In the genomic region with DNA sequence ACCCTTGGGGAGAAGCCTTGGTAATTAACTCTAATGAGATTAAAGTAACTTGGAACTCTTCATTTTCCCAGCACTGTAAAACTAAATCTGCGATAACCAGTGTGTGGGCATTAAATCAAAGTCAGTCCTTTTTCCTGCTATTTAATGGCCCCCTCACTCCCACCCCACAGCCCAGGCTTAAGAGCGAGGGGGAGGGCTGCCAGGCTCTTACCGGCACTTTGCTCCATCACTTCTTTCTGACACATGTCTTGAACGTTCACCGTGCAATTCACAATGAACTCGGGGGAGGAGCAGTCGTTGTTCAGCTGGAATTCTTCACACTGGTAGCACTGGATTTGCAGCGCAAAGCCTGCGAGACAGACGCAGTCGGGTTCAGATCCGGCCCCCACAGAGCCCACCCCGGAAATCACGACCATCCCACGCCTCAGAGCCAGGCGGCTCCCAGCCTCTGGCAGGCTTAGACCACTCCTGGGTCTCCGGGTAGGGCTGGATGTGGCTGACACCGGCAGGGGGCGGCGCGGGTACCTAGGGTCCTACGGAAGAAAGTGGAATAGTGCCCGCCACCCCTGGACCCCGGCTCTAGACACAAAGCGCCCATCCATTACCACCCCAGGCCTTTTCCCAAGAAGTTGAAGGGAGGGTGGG, we compare ENCODE assay signal across 11 cellular contexts. TPM values are rescaled to one million over a fixed set of nuclear protein-coding genes. Genes with fewer than 3 reads are reported as not detected.
DNase-seq lines count a peak whose midpoint lies in the region; ATAC-seq and TF ChIP-seq lines count a peak whose summit lies in the region.
"Had no signal": no experiment of that assay in that cellular context is flagged by ENCODE, and none has a peak within 500 bp of the region (broad histone marks: within the 10 kb centered on the region; RNA-seq: fewer than 3 reads in every experiment).

No MANE protein-coding gene starts in this region.

- H3K27me3 ChIP-seq in mammary epithelial cell (ENCODE audit: insufficient read depth, low read length), result peaks cover 26% of the 10 kb centered on the region
- peaks cover 5 to 47% of the 10 kb centered on the region in 2 experiments for H3K27me3 ChIP-seq in mesenchymal stem cell (ENCODE audit: control insufficient read depth in 1 of 2, insufficient read depth in 1 of 2, low read length in 2 of 2)

- H4K20me1 ChIP-seq in mammary epithelial cell (ENCODE audit: insufficient read depth, low read length), result no peaks in the 10 kb centered on the region

- H3K9ac ChIP-seq in mammary epithelial cell (ENCODE audit: insufficient read depth, low read length) (no peak overlapping the region), mesenchymal stem cell (ENCODE audit: low read length) (no peak overlapping the region)

- H2BK15ac ChIP-seq in mesenchymal stem cell (ENCODE audit: low read depth, poor library complexity, severe bottlenecking), result no peak overlapping the region

- peak overlapping the region; percentile 92 for H3K4me2 ChIP-seq in mammary epithelial cell (ENCODE audit: insufficient read depth, low read depth, low read length)
- peak overlapping the region; percentile 99 for H3K4me2 ChIP-seq in mesenchymal stem cell (ENCODE audit: low read length, poor library complexity, severe bottlenecking)

- peak overlapping the region in 1 of 2 experiments; percentile 7 for H3K18ac ChIP-seq in mesenchymal stem cell (ENCODE audit: low read depth in 1 of 2, low read length in 2 of 2)

- no peak overlapping the region for H4K8ac ChIP-seq in mesenchymal stem cell (ENCODE audit: low read length)

- no peaks in the 10 kb centered on the region for H3K36me3 ChIP-seq in mammary epithelial cell (ENCODE audit: insufficient read depth, low read length)
- no peaks in the 10 kb centered on the region for H3K36me3 ChIP-seq in mesenchymal stem cell (ENCODE audit: control insufficient read depth in 1 of 2, insufficient read depth in 2 of 2, low read depth in 1 of 2, low read length in 2 of 2)
- H3K36me3 ChIP-seq: colonic mucosa had no signal

- H3K14ac ChIP-seq in mesenchymal stem cell (ENCODE audit: low read length in 2 of 2), result peak overlapping the region in 1 of 2 experiments; percentile 22

- no peak overlapping the region for H3K4me3 ChIP-seq in mammary epithelial cell (replicated peaks in 1 of 3; ENCODE audit: insufficient read depth in 1 of 3, low read depth in 2 of 3, low read length in 3 of 3)
- peak overlapping the region in 1 of 2 experiments; percentile 38 for H3K4me3 ChIP-seq in mesenchymal stem cell (ENCODE audit: insufficient read depth in 1 of 2, low read depth in 1 of 2, low read length in 2 of 2)

- in situ Hi-C loops in Caki2 (cut with HindIII; ENCODE audit: low pct_unique_long_range_greater_than_20kb, low sequenced_read_pairs), result no loop called here
- in situ Hi-C loops in mammary epithelial cell (cut with MboI; ENCODE audit: low sequenced_read_pairs in 2 of 2), result no loop called here

- ATAC-seq in GM18858 (IDR thresholded peaks at IDR 0.05; ENCODE audit: unreplicated experiment), result no peak
- ATAC-seq in activated CD8-positive, alpha-beta memory T cell treated with anti-CD3 and anti-CD28 coated beads, Interleukin-2, amount 10 ng/mL, durations not matched to agents 7 days and 5 days, result no peak

- peak in 1 of 2 donors; percentile 23 for TF ChIP-seq CTCF in mammary epithelial cell (conservative IDR thresholded peaks at IDR 0.05 in 1 of 2, IDR thresholded peaks at IDR 0.05 in 1 of 2; ENCODE audit: extremely low read depth in 1 of 2, insufficient read depth in 1 of 2, low read depth in 1 of 2, low read length in 2 of 2)

- H3K4me3 Mint-ChIP-seq in activated CD8-positive, alpha-beta memory T cell treated with anti-CD3 and anti-CD28 coated beads, Interleukin-2, amount 10 ng/mL, durations not matched to agents 7 days and 5 days, result no peak overlapping the region

- H2AFZ ChIP-seq in mammary epithelial cell (ENCODE audit: low read depth, low read length), result no peak overlapping the region
- no peak overlapping the region for H2AFZ ChIP-seq in mesenchymal stem cell (ENCODE audit: low read depth, low read length)

- dilution Hi-C loops in mammary epithelial cell (cut with HindIII; ENCODE audit: low sequenced_read_pairs), result no loop called here

- H3K27ac ChIP-seq in mammary epithelial cell (ENCODE audit: insufficient read depth, low read depth, low read length) (no peak overlapping the region), mesenchymal stem cell (ENCODE audit: low read length, poor library complexity, severe bottlenecking) (no peak overlapping the region)
- H3K27ac ChIP-seq: colonic mucosa had no signal

- peaks cover 2% of the 10 kb centered on the region for H3K36me3 Mint-ChIP-seq in activated CD8-positive, alpha-beta memory T cell treated with anti-CD3 and anti-CD28 coated beads, Interleukin-2, amount 10 ng/mL, durations not matched to agents 7 days and 5 days

- H3K27me3 Mint-ChIP-seq in activated CD8-positive, alpha-beta memory T cell treated with anti-CD3 and anti-CD28 coated beads, Interleukin-2, amount 10 ng/mL, durations not matched to agents 7 days and 5 days, result peaks cover 32% of the 10 kb centered on the region

- no peak overlapping the region for H3K27ac Mint-ChIP-seq in activated CD8-positive, alpha-beta memory T cell treated with anti-CD3 and anti-CD28 coated beads, Interleukin-2, amount 10 ng/mL, durations not matched to agents 7 days and 5 days

- no peaks in the 10 kb centered on the region for H3K4me1 Mint-ChIP-seq in activated CD8-positive, alpha-beta memory T cell treated with anti-CD3 and anti-CD28 coated beads, Interleukin-2, amount 10 ng/mL, durations not matched to agents 7 days and 5 days

- H4K91ac ChIP-seq in mesenchymal stem cell (ENCODE audit: low read length), result no peak overlapping the region

- no peak overlapping the region for H2BK5ac ChIP-seq in mesenchymal stem cell (ENCODE audit: low read depth, low read length, poor library complexity, severe bottlenecking)

- H2BK12ac ChIP-seq in mesenchymal stem cell (ENCODE audit: low read length in 2 of 2), result no peak overlapping the region

- no peak overlapping the region for H2BK120ac ChIP-seq in mesenchymal stem cell (ENCODE audit: low read depth, low read length)

- no TSS peak for BruUV-seq in mammary epithelial cell (replicated peaks; lab: Mats Ljungman, UMichigan)

- H3K79me1 ChIP-seq in mesenchymal stem cell (replicated peaks; ENCODE audit: low read length, poor library complexity, severe bottlenecking), result peaks cover 10% of the 10 kb centered on the region

- no peak overlapping the region for H3K23ac ChIP-seq in mesenchymal stem cell (ENCODE audit: low read length in 2 of 2)

- no peak overlapping the region for H2AK5ac ChIP-seq in mesenchymal stem cell (ENCODE audit: low read length, severe bottlenecking)

- no peaks in the 10 kb centered on the region for H3K9me3 ChIP-seq in mammary epithelial cell (replicated peaks; ENCODE audit: insufficient read depth, low read length)
- H3K9me3 ChIP-seq in mesenchymal stem cell (ENCODE audit: control insufficient read depth, low read length), result no peaks in the 10 kb centered on the region
- H3K9me3 ChIP-seq: colonic mucosa had no signal

- no peaks in the 10 kb centered on the region for H3K79me2 ChIP-seq in mammary epithelial cell (ENCODE audit: insufficient read depth, low read length)

- whole genome bisulfite sequencing in mammary epithelial cell (ENCODE audit: low coverage, missing lambda C conversion rate), result 20% methylated on average over 14 of the region's 25 CpGs
- 16% methylated on average over 16 of the region's 25 CpGs for WGBS in mesenchymal stem cell

- peaks cover 33% of the 10 kb centered on the region for H3K4me1 ChIP-seq in mammary epithelial cell (ENCODE audit: insufficient read depth, low read length)
- peaks cover 30% of the 10 kb centered on the region for H3K4me1 ChIP-seq in mesenchymal stem cell (ENCODE audit: control insufficient read depth, insufficient read depth, low read depth, low read length)

- no peak overlapping the region for H3K4ac ChIP-seq in mesenchymal stem cell (ENCODE audit: low read depth in 1 of 2, low read length in 2 of 2)

- DNase-seq in Caki2 (ENCODE audit: low read depth) (peak; percentile 64), NCI-H1092 treated with DMSO at 0.1 percent for 48 hours (lab: John Stamatoyannopoulos, UW) (peak; percentile 38), mammary epithelial cell (no peak), mesenchymal stem cell (peak; percentile 7), cerebellar nuclear complex (lab: John Stamatoyannopoulos, UW) (no peak), NCI-H2107 treated with DMSO at 0.1 percent for 48 hours (lab: John Stamatoyannopoulos, UW; ENCODE audit: unreplicated experiment) (no peak)
- DNase-seq in activated CD8-positive, alpha-beta memory T cell treated with anti-CD3 and anti-CD28 coated beads, Interleukin-2, amount 10 ng/mL, durations not matched to agents 7 days and 5 days, result no peak
- DNase-seq: colonic mucosa, GDM1 had no signal

- intact Hi-C loops in mammary epithelial cell (cut with micrococcal nuclease), result no loop called here

- CTCF ChIA-PET in mammary epithelial cell (lab: Charles Lee; ENCODE audit: low non-redundant PET), result no interaction called here
- CTCF ChIA-PET in activated CD8-positive, alpha-beta memory T cell treated with anti-CD3 and anti-CD28 coated beads, Interleukin-2, amount 10 ng/mL, durations not matched to agents 7 days and 5 days (lab: Charles Lee), result no interaction called here

- no peaks in the 10 kb centered on the region for H3K9me3 Mint-ChIP-seq in activated CD8-positive, alpha-beta memory T cell treated with anti-CD3 and anti-CD28 coated beads, Interleukin-2, amount 10 ng/mL, durations not matched to agents 7 days and 5 days (ENCODE audit: low read depth)

RNA-seq across cellular contexts. Expression of a gene that starts 1.7 kb away (rescaled TPM):
- total RNA-seq in Caki2 (2014; rRNA removed; shearing (Covaris generic); ENCODE audit: low replicate concordance), result 280 and 308 TPM in 2 replicates
- not detected for total RNA-seq in mammary epithelial cell
- polyA plus RNA-seq in mammary epithelial cell, result not detected
- not detected for polyA minus RNA-seq in mammary epithelial cell
- 1.3 TPM for polyA plus RNA-seq in mesenchymal stem cell (2013, experiment 1 of 2)
- polyA plus RNA-seq in mesenchymal stem cell (2013, experiment 2 of 2), result 1.5 TPM
- not detected for total RNA-seq in activated CD8-positive, alpha-beta memory T cell treated with anti-CD3 and anti-CD28 coated beads, Interleukin-2, amount 10 ng/mL, durations not matched to agents 7 days and 5 days
- total RNA-seq: activated CD8-positive, alpha-beta memory T cell treated with anti-CD3 and anti-CD28 coated beads for 36 hours had no signal

Comparison
In these comparisons a context has a peak if more than half of its experiments do, and no peak if none do; other contexts are left out.
1. DNase-seq: peak in Caki2 (single experiment), NCI-H1092 treated with DMSO at 0.1 percent for 48 hours (single experiment) and mesenchymal stem cell (single experiment); none in mammary epithelial cell (single experiment), cerebellar nuclear complex (0 of 2), NCI-H2107 treated with DMSO at 0.1 percent for 48 hours (single experiment) and activated CD8-positive, alpha-beta memory T cell treated with anti-CD3 and anti-CD28 coated beads, Interleukin-2, amount 10 ng/mL, durations not matched to agents 7 days and 5 days (single experiment).
2. RNA of a gene that starts 1.7 kb away (total RNA-seq): 280 to 308 TPM in Caki2; not detected in mammary epithelial cell and not detected in activated CD8-positive, alpha-beta memory T cell treated with anti-CD3 and anti-CD28 coated beads, Interleukin-2, amount 10 ng/mL, durations not matched to agents 7 days and 5 days; every median in the first group is over 100 times any median in the second.